In the genomic region with DNA sequence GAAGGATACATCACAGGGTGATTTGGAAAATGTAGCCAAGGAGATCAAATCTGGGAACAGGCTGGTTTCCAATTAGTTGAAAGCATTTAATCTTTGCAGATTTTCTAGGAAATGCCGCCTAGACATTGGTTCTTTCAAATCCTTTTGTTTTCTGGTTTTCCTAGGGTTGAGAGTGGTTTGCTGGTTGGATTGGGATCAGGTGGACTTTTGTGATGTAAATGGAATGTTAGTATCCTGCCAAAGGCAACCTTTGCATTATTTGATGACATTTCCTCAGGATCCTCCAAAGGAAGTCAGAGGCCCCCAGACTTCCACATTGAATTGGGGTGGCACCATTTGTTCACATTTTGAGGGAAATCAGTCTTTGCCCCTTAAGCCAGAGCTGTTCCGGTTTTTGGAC, we compare ENCODE assay signal across 1 cellular context.
TF ChIP-seq lines count a peak whose summit lies in the region.

No MANE protein-coding gene starts in this region.

TF ChIP-seq in A549, 52 proteins besides CTCF, POLR2A, EP300 and RAD21 (continued from another document):
- TF ChIP-seq USF2 (IDR thresholded peaks at IDR 0.05), result no peak
- no peak for TF ChIP-seq NPAS2 (CRISPR knock-in tag; IDR thresholded peaks at IDR 0.05; ENCODE audit: borderline replicate concordance)
- TF ChIP-seq PBX3 (IDR thresholded peaks at IDR 0.05), result no peak
- no peak for TF ChIP-seq FOXS1 (CRISPR knock-in tag; IDR thresholded peaks at IDR 0.05)
- no peak for TF ChIP-seq POLR2AphosphoS2 (conservative IDR thresholded peaks at IDR 0.05; ENCODE audit: low read length)
- TF ChIP-seq MAZ (IDR thresholded peaks at IDR 0.05; ENCODE audit: borderline replicate concordance, low read depth, low read length), result no peak
- TF ChIP-seq BHLHE40 (IDR thresholded peaks at IDR 0.05; ENCODE audit: low read depth, low read length), result no peak
- TF ChIP-seq TFCP2L1 (CRISPR knock-in tag; IDR thresholded peaks at IDR 0.05), result no peak
- no peak for TF ChIP-seq SMC3 (IDR thresholded peaks at IDR 0.05)
